ENCODE assay signal across 23 cellular contexts in genomic region chr22:17744430-17744829, GRCh38. TPM values are rescaled to one million over a fixed set of nuclear protein-coding genes. Genes with fewer than 3 reads are reported as not detected.
DNase-seq lines count a peak whose midpoint lies in the region; ATAC-seq and TF ChIP-seq lines count a peak whose summit lies in the region.
"Had no signal": no experiment of that assay in that cellular context is flagged by ENCODE, and none has a peak within 500 bp of the region (broad histone marks: within the 10 kb centered on the region; RNA-seq: fewer than 3 reads in every experiment).

No MANE protein-coding gene starts in this region.

- H2BK5ac ChIP-seq in neuronal stem cell (ENCODE audit: low read length): no peak overlapping the region

- peak overlapping the region; percentile 46 for H3K18ac ChIP-seq in neuronal stem cell (ENCODE audit: low read length)

- TF ChIP-seq CTCF in CD8-positive, alpha-beta T cell (IDR thresholded peaks at IDR 0.05): no peak

- H3K36me3 Mint-ChIP-seq in CD8-positive, alpha-beta T cell: peaks cover 31% of the 10 kb centered on the region

- H3K9me3 Mint-ChIP-seq in CD8-positive, alpha-beta T cell: no peaks in the 10 kb centered on the region
- H3K9me3 Mint-ChIP-seq: activated T-cell treated with anti-CD3 and anti-CD28 coated beads, Interleukin-2, amount 50 U/mL, for 4 hours; type B pancreatic cell had no signal

- peak overlapping the region; percentile 63 for H3K9ac ChIP-seq in neuronal stem cell (ENCODE audit: low read depth, low read length, poor library complexity)

- no peak for ATAC-seq in CD8-positive, alpha-beta T cell
- no peak for ATAC-seq in GM19035 (IDR thresholded peaks at IDR 0.05; ENCODE audit: unreplicated experiment)
- ATAC-seq: activated CD4-positive, alpha-beta T cell treated with anti-CD3 and anti-CD28 coated beads for 36 hours; activated T-cell treated with anti-CD3 and anti-CD28 coated beads, Interleukin-2, amount 50 U/mL, for 4 hours; left lobe of liver had no signal

- no peak for DNase-seq in CD8-positive, alpha-beta T cell
- DNase-seq in NCI-H1092 treated with DMSO at 0.1 percent for 48 hours (lab: John Stamatoyannopoulos, UW) (peak; percentile 16), neuronal stem cell (ENCODE audit: low spot score) (no peak), pons (ENCODE audit: low spot score) (no peak), NCI-H1417 treated with DMSO at 0.1 percent for 48 hours (lab: John Stamatoyannopoulos, UW) (no peak)
- DNase-seq in effector memory CD4-positive, alpha-beta T cell: no peak
- DNase-seq in central memory CD4-positive, alpha-beta T cell: no peak
- DNase-seq: activated CD4-positive, alpha-beta T cell treated with anti-CD3 and anti-CD28 coated beads for 36 hours; activated naive CD4-positive, alpha-beta T cell; activated T-cell treated with anti-CD3 and anti-CD28 coated beads, Interleukin-2, amount 50 U/mL, for 4 hours; CD4-positive, CD25-positive, alpha-beta regulatory T cell; DMS153; esophagus squamous epithelium; MV-4-11; NCI-H2029 treated with DMSO at 0.1 percent for 48 hours; NCI-H345; RPMI8226; stimulated activated CD8-positive, alpha-beta memory T cell treated with anti-CD3 and anti-CD28 coated beads, Interleukin-4, amount 100 ng/mL, for 48 hours; T-helper 2 cell had no signal

- no peak overlapping the region for H2BK12ac ChIP-seq in neuronal stem cell (ENCODE audit: low read length)

- CTCF ChIA-PET in CD8-positive, alpha-beta T cell (lab: Charles Lee): interaction anchor here (1.3 to 10.0 kb wide), 7 partner anchors 9 to 332 kb away, joined by 3 to 187 read pairs (median 16); no protein-coding TSS in a partner anchor

- H3K14ac ChIP-seq in neuronal stem cell (ENCODE audit: low read length): no peak overlapping the region

- peak overlapping the region; percentile 30 for H2BK15ac ChIP-seq in neuronal stem cell (ENCODE audit: low read length)

- no peaks in the 10 kb centered on the region for H3K27me3 Mint-ChIP-seq in CD8-positive, alpha-beta T cell (ENCODE audit: low read depth)
- H3K27me3 Mint-ChIP-seq: activated CD4-positive, alpha-beta T cell treated with anti-CD3 and anti-CD28 coated beads for 36 hours; CD4-positive, CD25-positive, alpha-beta regulatory T cell; type B pancreatic cell had no signal

- no peak overlapping the region for H3K23ac ChIP-seq in neuronal stem cell (ENCODE audit: low read depth, low read length, poor library complexity)

- peak overlapping the region; percentile 40 for H2AK5ac ChIP-seq in neuronal stem cell (ENCODE audit: low read depth, low read length)

- POLR2A ChIA-PET in CD8-positive, alpha-beta T cell (lab: Charles Lee): interaction anchor here (1.0 kb wide), 1 partner anchor 27 kb away, joined by 4 read pairs; no protein-coding TSS in a partner anchor

- no peaks in the 10 kb centered on the region for H3K27me3 ChIP-seq in CD8-positive, alpha-beta T cell (ENCODE audit: insufficient read depth, low read length)
- H3K27me3 ChIP-seq in effector memory CD4-positive, alpha-beta T cell (replicated peaks; ENCODE audit: control insufficient read depth, insufficient read depth, low read length, poor library complexity, severe bottlenecking): no peaks in the 10 kb centered on the region
- H3K27me3 ChIP-seq in neuronal stem cell (ENCODE audit: control insufficient read depth in 3 of 3, insufficient read depth in 3 of 3, low read depth in 1 of 3, low read length in 3 of 3): no peaks in the 10 kb centered on the region
- H3K27me3 ChIP-seq: esophagus squamous epithelium had no signal

- intact Hi-C loops in CD8-positive, alpha-beta T cell (cut with DNase I, micrococcal nuclease): no loop called here

- no peaks in the 10 kb centered on the region for H3K79me1 ChIP-seq in neuronal stem cell (ENCODE audit: low read depth, low read length)

- no peak overlapping the region for H2AFZ ChIP-seq in neuronal stem cell (ENCODE audit: low read length)

- no peaks in the 10 kb centered on the region for H3K9me3 ChIP-seq in CD8-positive, alpha-beta T cell (ENCODE audit: low read length)
- no peaks in the 10 kb centered on the region for H3K9me3 ChIP-seq in effector memory CD4-positive, alpha-beta T cell (ENCODE audit: control insufficient read depth, low read length)
- no peaks in the 10 kb centered on the region for H3K9me3 ChIP-seq in neuronal stem cell (replicated peaks in 1 of 2; ENCODE audit: control insufficient read depth in 2 of 2, insufficient read depth in 1 of 2, low read depth in 1 of 2, low read length in 2 of 2)
- H3K9me3 ChIP-seq: esophagus squamous epithelium, prostate gland had no signal

- no CpG with 5 or more reads among the region's 7 CpGs for WGBS in neuronal stem cell (ENCODE audit: extremely low coverage in 2 of 2, insufficient read length in 2 of 2, insufficient replicate concordance in 1 of 2), 2 donors

- H3K4me3 ChIP-seq in CD8-positive, alpha-beta T cell (ENCODE audit: low read depth, low read length): no peak overlapping the region
- no peak overlapping the region for H3K4me3 ChIP-seq in effector memory CD4-positive, alpha-beta T cell (ENCODE audit: insufficient read depth, low read depth, low read length, poor library complexity, severe bottlenecking)
- H3K4me3 ChIP-seq in neuronal stem cell (ENCODE audit: low read length in 2 of 2): no peak overlapping the region
- H3K4me3 ChIP-seq: esophagus squamous epithelium, prostate gland had no signal

- H3K4me3 Mint-ChIP-seq in CD8-positive, alpha-beta T cell: no peak overlapping the region
- H3K4me3 Mint-ChIP-seq: activated CD4-positive, alpha-beta T cell treated with anti-CD3 and anti-CD28 coated beads for 36 hours; activated T-cell treated with anti-CD3 and anti-CD28 coated beads, Interleukin-2, amount 50 U/mL, for 4 hours; CD4-positive, CD25-positive, alpha-beta regulatory T cell; type B pancreatic cell had no signal

- H3K36me3 ChIP-seq in CD8-positive, alpha-beta T cell (ENCODE audit: insufficient read depth, low read length): no peaks in the 10 kb centered on the region
- peaks cover 17% of the 10 kb centered on the region for H3K36me3 ChIP-seq in effector memory CD4-positive, alpha-beta T cell (ENCODE audit: control insufficient read depth, insufficient read depth, low read length)
- H3K36me3 ChIP-seq in neuronal stem cell (replicated peaks in 1 of 2; ENCODE audit: control insufficient read depth in 2 of 2, insufficient read depth in 2 of 2, low read length in 2 of 2): no peaks in the 10 kb centered on the region
- H3K36me3 ChIP-seq: prostate gland had no signal

- H3K4me1 ChIP-seq in CD8-positive, alpha-beta T cell (ENCODE audit: insufficient read depth, low read length): no peaks in the 10 kb centered on the region
- H3K4me1 ChIP-seq in effector memory CD4-positive, alpha-beta T cell (ENCODE audit: control insufficient read depth, insufficient read depth, low read length, poor library complexity, severe bottlenecking): no peaks in the 10 kb centered on the region
- peaks cover 0 to 11% of the 10 kb centered on the region in 2 donors for H3K4me1 ChIP-seq in neuronal stem cell (ENCODE audit: control insufficient read depth in 2 of 2, insufficient read depth in 1 of 2, low read depth in 1 of 2, low read length in 2 of 2)
- H3K4me1 ChIP-seq: prostate gland had no signal

- H3K27ac ChIP-seq in CD8-positive, alpha-beta T cell (ENCODE audit: low read depth, low read length): no peak overlapping the region
- H3K27ac ChIP-seq in effector memory CD4-positive, alpha-beta T cell (ENCODE audit: insufficient read depth, low read length, poor library complexity, severe bottlenecking): peak overlapping the region; percentile 11
- no peak overlapping the region for H3K27ac ChIP-seq in neuronal stem cell (replicated peaks; ENCODE audit: low read length)
- H3K27ac ChIP-seq: esophagus squamous epithelium, prostate gland had no signal

- no peak overlapping the region for H4K91ac ChIP-seq in neuronal stem cell (ENCODE audit: low read depth, low read length, poor library complexity)

- H3K27ac Mint-ChIP-seq in CD8-positive, alpha-beta T cell: peak overlapping the region; percentile 75
- H3K27ac Mint-ChIP-seq: activated CD4-positive, alpha-beta T cell treated with anti-CD3 and anti-CD28 coated beads for 36 hours; CD4-positive, CD25-positive, alpha-beta regulatory T cell; type B pancreatic cell had no signal

- H3K4me1 Mint-ChIP-seq in CD8-positive, alpha-beta T cell (ENCODE audit: low read depth): peaks cover 7% of the 10 kb centered on the region

- no peak overlapping the region for H4K8ac ChIP-seq in neuronal stem cell (ENCODE audit: low read depth, low read length)

- no peak overlapping the region for H3K4ac ChIP-seq in neuronal stem cell (ENCODE audit: low read length)

- H2BK120ac ChIP-seq in neuronal stem cell (ENCODE audit: low read depth, low read length): peak overlapping the region; percentile 42

- no peak overlapping the region for H3K4me2 ChIP-seq in neuronal stem cell (ENCODE audit: insufficient read depth, low read length, poor library complexity, severe bottlenecking)

RNA-seq across cellular contexts. Expression of gene BID, which starts 29.8 kb away (rescaled TPM):
- 10 to 100 TPM; 14.4 to 15.0 TPM for total RNA-seq in CD8-positive, alpha-beta T cell
- 25.3 TPM for polyA plus RNA-seq in neuronal stem cell (2013, experiment 1 of 2)
- polyA plus RNA-seq in neuronal stem cell (2013, experiment 2 of 2): 27.6 TPM
